In the genomic region with DNA sequence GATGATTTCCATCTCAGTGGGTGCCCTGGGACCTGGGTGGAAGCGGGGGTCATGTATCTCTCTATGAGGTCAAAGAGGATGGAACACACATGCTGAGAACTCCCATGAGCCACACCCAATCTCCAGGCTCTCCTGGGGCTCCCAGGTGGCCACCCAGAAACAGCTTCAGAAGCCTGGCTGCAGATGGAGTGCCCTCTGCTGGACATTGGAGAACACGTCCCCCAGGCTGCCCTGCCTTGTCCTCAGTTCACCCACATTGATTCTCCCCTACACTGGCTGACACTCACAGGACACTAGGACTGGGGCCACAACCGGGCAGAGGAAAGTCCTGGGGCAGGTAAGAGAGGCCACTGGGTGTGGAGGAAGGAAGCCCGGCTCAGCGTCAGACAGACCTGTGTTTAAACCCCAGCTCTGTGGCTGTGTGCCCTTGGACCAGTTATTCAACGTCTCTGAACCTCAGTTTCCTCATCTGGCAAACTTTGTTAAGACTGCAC, we compare ENCODE assay signal across 8 cellular contexts. TPM values are rescaled to one million over a fixed set of nuclear protein-coding genes. Genes with fewer than 3 reads are reported as not detected.
DNase-seq lines count a peak whose midpoint lies in the region; ATAC-seq, FAIRE-seq and TF ChIP-seq lines count a peak whose summit lies in the region.

No MANE protein-coding gene starts in this region.

- H3K27me3 Mint-ChIP-seq in activated CD4-positive, alpha-beta T cell treated with anti-CD3 and anti-CD28 coated beads, Interleukin-2, amount 10 ng/mL, durations not matched to agents 24 days and 14 days, result no peaks in the 10 kb centered on the region

- ATAC-seq in GM18861 (IDR thresholded peaks at IDR 0.05; ENCODE audit: unreplicated experiment), result no peak

- CTCF ChIA-PET in AG04449 (lab: Yijun Ruan, JAX), result interaction anchor here (0.6 to 16.5 kb wide), 21 partner anchors 9 to 281 kb away, joined by 3 to 333 read pairs (median 6); a partner anchor contains a TSS

- H3K9me3 Mint-ChIP-seq in activated CD4-positive, alpha-beta T cell treated with anti-CD3 and anti-CD28 coated beads, Interleukin-2, amount 10 ng/mL, durations not matched to agents 24 days and 14 days, result no peaks in the 10 kb centered on the region

- H3K4me1 Mint-ChIP-seq in activated CD4-positive, alpha-beta T cell treated with anti-CD3 and anti-CD28 coated beads, Interleukin-2, amount 10 ng/mL, durations not matched to agents 24 days and 14 days, result peaks cover 25% of the 10 kb centered on the region

- no peak overlapping the region for H3K4me3 ChIP-seq in AG04449 (ENCODE audit: low read depth, low read length)

- intact Hi-C loops in activated CD4-positive, alpha-beta T cell treated with anti-CD3 and anti-CD28 coated beads, Interleukin-2, amount 10 ng/mL, durations not matched to agents 24 days and 14 days (cut with micrococcal nuclease), result loop anchor here (1.0 kb wide), 2 partner anchors 38 to 58 kb away; no protein-coding TSS in a partner anchor

- no peak overlapping the region for H3K27ac Mint-ChIP-seq in activated CD4-positive, alpha-beta T cell treated with anti-CD3 and anti-CD28 coated beads, Interleukin-2, amount 10 ng/mL, durations not matched to agents 24 days and 14 days

- DNase-seq in AG04449 (ENCODE audit: low read depth, low spot score) (no peak), GM19239 (ENCODE audit: insufficient read length, low spot score) (peak; percentile 56), NCI-H510A treated with DMSO at 0.1 percent for 48 hours (lab: John Stamatoyannopoulos, UW) (peak; percentile 34), dermis blood vessel endothelial cell (peak; percentile 86), mesenteric fat pad (ENCODE audit: low spot score) (peak; percentile 92)
- DNase-seq in activated CD4-positive, alpha-beta T cell treated with anti-CD3 and anti-CD28 coated beads, Interleukin-2, amount 10 ng/mL, durations not matched to agents 24 days and 14 days, result peak; percentile 92
- peak; percentile 49 for DNase-seq in stimulated activated CD8-positive, alpha-beta memory T cell treated with anti-CD3 and anti-CD28 coated beads, Interleukin-7, amount 100 ng/mL, for 24 hours (ENCODE audit: low read depth)

- H3K36me3 Mint-ChIP-seq in activated CD4-positive, alpha-beta T cell treated with anti-CD3 and anti-CD28 coated beads, Interleukin-2, amount 10 ng/mL, durations not matched to agents 24 days and 14 days (ENCODE audit: low read depth), result peaks cover 9% of the 10 kb centered on the region

- peak; percentile 96 for TF ChIP-seq CTCF in AG04449 (IDR thresholded peaks at IDR 0.05; ENCODE audit: insufficient read depth, low read length, missing control alignments)

- POLR2A ChIA-PET in AG04449 (lab: Yijun Ruan, JAX), result interaction anchor here (0.6 to 4.3 kb wide), 15 partner anchors 14 to 89 kb away, joined by 3 to 49 read pairs (median 7); a partner anchor contains a TSS

- FAIRE-seq in GM19239 (lab: Jason Lieb, UNC), result peak; percentile 97

- no peak overlapping the region for H3K4me3 Mint-ChIP-seq in activated CD4-positive, alpha-beta T cell treated with anti-CD3 and anti-CD28 coated beads, Interleukin-2, amount 10 ng/mL, durations not matched to agents 24 days and 14 days

RNA-seq across cellular contexts. Expression of a gene that starts 4.5 kb away (rescaled TPM):
- total RNA-seq in activated CD4-positive, alpha-beta T cell treated with anti-CD3 and anti-CD28 coated beads, Interleukin-2, amount 10 ng/mL, durations not matched to agents 24 days and 14 days, result 67.9 and 70.3 TPM in 2 replicates
- total RNA-seq in dermis blood vessel endothelial cell (22.9 and 23.1 TPM in 2 replicates), mesenteric fat pad (17.3 TPM)

RNA-seq across cellular contexts. Expression of a gene that starts 6.2 kb away (rescaled TPM):
- 361 and 362 TPM in 2 replicates for total RNA-seq in activated CD4-positive, alpha-beta T cell treated with anti-CD3 and anti-CD28 coated beads, Interleukin-2, amount 10 ng/mL, durations not matched to agents 24 days and 14 days
- total RNA-seq in dermis blood vessel endothelial cell (2,321 and 4,948 TPM in 2 replicates), mesenteric fat pad (1,964 TPM)

RNA-seq across cellular contexts. Expression of a gene that starts 15.2 kb away (rescaled TPM):
- total RNA-seq in activated CD4-positive, alpha-beta T cell treated with anti-CD3 and anti-CD28 coated beads, Interleukin-2, amount 10 ng/mL, durations not matched to agents 24 days and 14 days, result 33.3 and 34.8 TPM in 2 replicates
- total RNA-seq in dermis blood vessel endothelial cell (165 and 227 TPM in 2 replicates), mesenteric fat pad (91.7 TPM)

RNA-seq across cellular contexts. Expression of a gene that starts 23.1 kb away (rescaled TPM):
- 49.3 and 51.2 TPM in 2 replicates for total RNA-seq in activated CD4-positive, alpha-beta T cell treated with anti-CD3 and anti-CD28 coated beads, Interleukin-2, amount 10 ng/mL, durations not matched to agents 24 days and 14 days
- total RNA-seq in dermis blood vessel endothelial cell (9.0 and 13.3 TPM in 2 replicates), mesenteric fat pad (8.5 TPM)

RNA-seq across cellular contexts. Expression of a gene that starts 42.1 kb away (rescaled TPM):
- total RNA-seq in activated CD4-positive, alpha-beta T cell treated with anti-CD3 and anti-CD28 coated beads, Interleukin-2, amount 10 ng/mL, durations not matched to agents 24 days and 14 days, result 110 and 115 TPM in 2 replicates
- total RNA-seq in dermis blood vessel endothelial cell (0.85 and 2.7 TPM in 2 replicates), mesenteric fat pad (15.0 TPM)
